8 cellular contexts compared by ENCODE assay signal in the genomic region with DNA sequence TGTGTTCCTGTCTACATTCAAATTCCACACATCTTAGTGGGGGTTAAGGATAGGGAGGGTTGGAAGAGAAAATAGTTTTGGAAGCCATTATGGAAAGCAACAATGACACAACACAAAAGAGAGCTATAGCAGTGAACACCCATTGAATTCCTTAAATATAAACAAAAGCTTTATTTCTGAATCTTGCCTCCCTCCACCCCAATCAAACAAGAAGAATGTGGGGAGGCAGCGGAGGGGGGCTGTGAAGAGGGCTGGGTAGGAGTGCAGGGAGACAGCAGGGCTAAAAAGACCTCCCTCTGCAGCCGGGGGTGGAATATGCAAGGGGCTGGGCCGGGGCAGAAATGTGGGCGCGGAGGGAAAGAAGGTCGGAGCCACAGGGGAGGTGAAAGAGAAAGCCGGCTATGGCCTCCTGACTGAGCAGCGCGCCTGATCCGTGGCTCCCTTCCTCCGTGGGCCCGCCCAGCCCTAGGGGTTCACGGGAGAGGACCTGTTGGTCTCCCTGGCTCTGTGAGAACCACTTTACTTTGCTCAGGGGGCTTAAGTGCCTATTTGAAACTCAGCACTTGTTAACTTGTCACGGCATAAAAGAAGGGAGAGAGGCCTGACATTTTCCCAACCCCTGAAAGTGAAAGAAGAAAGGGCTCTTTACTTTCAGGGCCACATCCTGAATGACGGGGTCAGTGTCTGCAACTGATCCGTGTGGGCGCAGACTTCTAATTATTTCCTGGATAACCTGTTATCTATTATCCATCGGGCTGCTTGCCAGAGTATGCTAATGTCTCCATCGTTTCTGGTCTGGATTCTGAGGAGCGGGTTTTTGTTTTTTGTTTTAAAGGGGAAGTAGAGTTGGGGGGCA.
DNase-seq lines count a peak whose midpoint lies in the region; FAIRE-seq and TF ChIP-seq lines count a peak whose summit lies in the region.

No MANE protein-coding gene starts in this region.

- peak overlapping the region; percentile 36 for H3K4me3 ChIP-seq in HFF-Myc (replicated peaks; ENCODE audit: low read depth, low read length)
- peak overlapping the region; percentile 10 for H3K4me3 ChIP-seq in bronchial epithelial cell (ENCODE audit: low read depth, low read length)
- peak overlapping the region in 2 of 3 experiments; percentile 55 to 74 for H3K4me3 ChIP-seq in keratinocyte (ENCODE audit: control insufficient read depth in 2 of 3, extremely low read depth in 1 of 3, insufficient read depth in 2 of 3, low read depth in 1 of 3, low read length in 3 of 3)
- peak overlapping the region; percentile 37 for H3K4me3 ChIP-seq in smooth muscle cell

- no peaks in the 10 kb centered on the region for H3K27me3 Mint-ChIP-seq in T-helper 1 cell treated with Interleukin-12 subunit alpha and Interleukin-12 subunit beta and Interleukin-4 antibody, amounts not matched to agents 30 μg/mL and 1 μg/mL, for 36 hours (ENCODE audit: low read depth)

- H3K9me3 Mint-ChIP-seq in T-helper 1 cell treated with Interleukin-12 subunit alpha and Interleukin-12 subunit beta and Interleukin-4 antibody, amounts not matched to agents 30 μg/mL and 1 μg/mL, for 36 hours = no peaks in the 10 kb centered on the region

- H3K9me3 ChIP-seq in keratinocyte (ENCODE audit: control insufficient read depth, low read depth, low read length) (no peaks in the 10 kb centered on the region), smooth muscle cell (replicated peaks; ENCODE audit: low read depth) (no peaks in the 10 kb centered on the region)

- H3K27me3 ChIP-seq in bronchial epithelial cell (ENCODE audit: control insufficient read depth, insufficient read depth, low read length) (no peaks in the 10 kb centered on the region), keratinocyte (ENCODE audit: control insufficient read depth, extremely low read depth, insufficient read depth, low read length) (no peaks in the 10 kb centered on the region), smooth muscle cell (ENCODE audit: low read depth) (no peaks in the 10 kb centered on the region)

- H3K4me3 Mint-ChIP-seq in T-helper 1 cell treated with Interleukin-12 subunit alpha and Interleukin-12 subunit beta and Interleukin-4 antibody, amounts not matched to agents 30 μg/mL and 1 μg/mL, for 36 hours = peak overlapping the region; percentile 86

- 17% methylated on average over 17 of the region's 20 CpGs for WGBS in smooth muscle cell (ENCODE audit: low lambda C conversion rate)

- dilution Hi-C loops in keratinocyte (cut with MboI; ENCODE audit: extremely low pct_ligation_motif_present, low sequenced_read_pairs) = no loop called here

- H3K79me2 ChIP-seq in keratinocyte (ENCODE audit: control insufficient read depth, insufficient read depth, low read length) = no peaks in the 10 kb centered on the region
- no peaks in the 10 kb centered on the region for H3K79me2 ChIP-seq in smooth muscle cell (ENCODE audit: low read depth)

- peaks cover 3% of the 10 kb centered on the region for H3K36me3 Mint-ChIP-seq in T-helper 1 cell treated with Interleukin-12 subunit alpha and Interleukin-12 subunit beta and Interleukin-4 antibody, amounts not matched to agents 30 μg/mL and 1 μg/mL, for 36 hours (ENCODE audit: low read depth)

- H3K27ac Mint-ChIP-seq in T-helper 1 cell treated with Interleukin-12 subunit alpha and Interleukin-12 subunit beta and Interleukin-4 antibody, amounts not matched to agents 30 μg/mL and 1 μg/mL, for 36 hours = peak overlapping the region; percentile 97

- H3K9ac ChIP-seq in keratinocyte (ENCODE audit: control insufficient read depth, extremely low read depth, insufficient read depth, low read length) = peak overlapping the region; percentile 76
- H3K9ac ChIP-seq in smooth muscle cell (ENCODE audit: low read depth) = no peak overlapping the region

- H4K20me1 ChIP-seq in keratinocyte (ENCODE audit: control insufficient read depth, extremely low read depth, insufficient read depth, low read length) (no peaks in the 10 kb centered on the region), smooth muscle cell (ENCODE audit: low read depth) (no peaks in the 10 kb centered on the region)

- TF ChIP-seq CTCF in HFF-Myc (IDR thresholded peaks at IDR 0.05; ENCODE audit: low read depth, low read length, missing control alignments) (no peak), bronchial epithelial cell (IDR thresholded peaks at IDR 0.05; ENCODE audit: insufficient read depth, low read length, severe bottlenecking) (no peak), keratinocyte (optimal IDR thresholded peaks at IDR 0.05 in 1 of 3, IDR thresholded peaks at IDR 0.05 in 1 of 3, conservative IDR thresholded peaks at IDR 0.05 in 1 of 3; ENCODE audit: extremely low read depth in 1 of 3, insufficient read depth in 2 of 3, low read length in 3 of 3) (no peak), smooth muscle cell (IDR thresholded peaks at IDR 0.05; ENCODE audit: borderline replicate concordance, insufficient read depth, poor library complexity, severe bottlenecking) (no peak)

- DNase-seq in Ammon's horn (ENCODE audit: low spot score) (peak; percentile 64), HFF-Myc (ENCODE audit: extremely low read depth, low read depth) (no peak), bronchial epithelial cell (ENCODE audit: low read depth) (no peak), keratinocyte (ENCODE audit: low read depth, low spot score) (no peak), smooth muscle cell (lab: John Stamatoyannopoulos, UW; ENCODE audit: unreplicated experiment) (no peak), cerebellum (ENCODE audit: low spot score) (no peak), 8988T (no peak)

- H2AFZ ChIP-seq in keratinocyte (ENCODE audit: control insufficient read depth, low read length) = peak overlapping the region; percentile 96
- H2AFZ ChIP-seq in smooth muscle cell (ENCODE audit: low read depth) = peak overlapping the region; percentile 81

- H3K36me3 ChIP-seq in bronchial epithelial cell (ENCODE audit: control insufficient read depth, insufficient read depth, low read length) = no peaks in the 10 kb centered on the region
- H3K36me3 ChIP-seq in keratinocyte (ENCODE audit: control insufficient read depth in 2 of 2, extremely low read depth in 1 of 2, insufficient read depth in 2 of 2, low read length in 2 of 2) = no peaks in the 10 kb centered on the region
- no peaks in the 10 kb centered on the region for H3K36me3 ChIP-seq in smooth muscle cell (ENCODE audit: low read depth)

- peaks cover 3% of the 10 kb centered on the region for H3F3A ChIP-seq in smooth muscle cell (ENCODE audit: low read depth)

- H3K4me1 ChIP-seq in keratinocyte (ENCODE audit: control insufficient read depth, extremely low read depth, insufficient read depth, low read length) (peaks cover 12% of the 10 kb centered on the region), smooth muscle cell (ENCODE audit: low read depth) (peaks cover 40% of the 10 kb centered on the region)

- FAIRE-seq in bronchial epithelial cell (lab: Jason Lieb, UNC) (no peak), keratinocyte (lab: Jason Lieb, UNC) (no peak)

- H3K27ac ChIP-seq in keratinocyte (ENCODE audit: control insufficient read depth, insufficient read depth, low read length) (peak overlapping the region; percentile 74), smooth muscle cell (ENCODE audit: low read depth) (peak overlapping the region; percentile 20)

- peaks cover 47% of the 10 kb centered on the region for H3K4me1 Mint-ChIP-seq in T-helper 1 cell treated with Interleukin-12 subunit alpha and Interleukin-12 subunit beta and Interleukin-4 antibody, amounts not matched to agents 30 μg/mL and 1 μg/mL, for 36 hours (ENCODE audit: low read depth)

- H3K4me2 ChIP-seq in keratinocyte (ENCODE audit: control insufficient read depth, extremely low read depth, insufficient read depth, low read depth, low read length) = peak overlapping the region; percentile 97
- H3K4me2 ChIP-seq in smooth muscle cell = peak overlapping the region; percentile 82

- H3K9me1 ChIP-seq in keratinocyte (ENCODE audit: control insufficient read depth, extremely low read depth, insufficient read depth, low read length) = no peaks in the 10 kb centered on the region

Comparison
In these comparisons a context has a peak if more than half of its experiments do, and no peak if none do; other contexts are left out.
1. H3K4me3 ChIP-seq: peak in every context shown above with its lines; median percentile 64 in keratinocyte; 37 in smooth muscle cell; 36 in HFF-Myc; 10 in bronchial epithelial cell.